In the genomic region with DNA sequence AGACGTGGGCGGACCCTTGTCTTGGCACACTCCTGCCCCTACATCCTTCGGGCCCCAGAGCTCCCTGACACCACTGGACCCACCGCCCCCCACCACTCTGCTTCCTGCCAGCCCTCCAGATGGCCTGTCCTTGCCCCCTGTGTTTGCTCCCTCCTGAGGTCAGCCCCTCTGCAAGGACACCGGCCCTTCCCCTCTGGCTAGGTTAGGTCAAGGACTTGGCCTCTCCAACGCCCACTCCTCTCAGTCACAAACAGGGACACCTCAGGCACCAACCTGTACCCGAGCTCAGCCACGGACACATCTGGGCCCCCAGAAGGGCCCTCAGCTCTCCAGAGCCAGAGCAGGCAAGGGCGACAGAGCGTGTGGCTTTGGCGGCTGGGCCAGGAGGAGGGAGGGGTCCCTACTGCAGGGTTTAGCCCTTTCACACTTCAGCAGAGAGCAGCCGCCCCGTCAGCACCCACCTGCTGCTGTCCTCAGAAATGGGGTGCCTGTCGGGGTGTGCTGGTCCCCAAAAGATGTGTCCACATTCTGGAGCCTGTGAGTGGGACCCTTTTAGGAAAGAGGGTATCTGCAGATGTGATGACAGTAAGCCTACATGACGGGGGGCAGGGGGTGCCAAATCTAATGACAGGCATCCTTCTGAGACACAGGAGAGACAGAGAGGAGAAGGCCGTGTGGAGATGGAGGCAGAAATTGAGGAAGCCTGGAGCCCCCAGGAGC, we compare ENCODE assay signal across 1 cellular context.
TF ChIP-seq lines count a peak whose summit lies in the region.

No MANE protein-coding gene starts in this region.

TF ChIP-seq in HepG2, 621 proteins besides CTCF, POLR2A, EP300 and RAD21 (continued from another document and continues in another):
- TF ChIP-seq, protein P1, sequence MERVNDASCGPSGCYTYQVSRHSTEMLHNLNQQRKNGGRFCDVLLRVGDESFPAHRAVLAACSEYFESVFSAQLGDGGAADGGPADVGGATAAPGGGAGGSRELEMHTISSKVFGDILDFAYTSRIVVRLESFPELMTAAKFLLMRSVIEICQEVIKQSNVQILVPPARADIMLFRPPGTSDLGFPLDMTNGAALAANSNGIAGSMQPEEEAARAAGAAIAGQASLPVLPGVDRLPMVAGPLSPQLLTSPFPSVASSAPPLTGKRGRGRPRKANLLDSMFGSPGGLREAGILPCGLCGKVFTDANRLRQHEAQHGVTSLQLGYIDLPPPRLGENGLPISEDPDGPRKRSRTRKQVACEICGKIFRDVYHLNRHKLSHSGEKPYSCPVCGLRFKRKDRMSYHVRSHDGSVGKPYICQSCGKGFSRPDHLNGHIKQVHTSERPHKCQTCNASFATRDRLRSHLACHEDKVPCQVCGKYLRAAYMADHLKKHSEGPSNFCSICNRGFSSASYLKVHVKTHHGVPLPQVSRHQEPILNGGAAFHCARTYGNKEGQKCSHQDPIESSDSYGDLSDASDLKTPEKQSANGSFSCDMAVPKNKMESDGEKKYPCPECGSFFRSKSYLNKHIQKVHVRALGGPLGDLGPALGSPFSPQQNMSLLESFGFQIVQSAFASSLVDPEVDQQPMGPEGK (CRISPR knock-in tag; IDR thresholded peaks at IDR 0.05) = peak; percentile 67
- TF ChIP-seq MYC (CRISPR knock-in tag; IDR thresholded peaks at IDR 0.05; ENCODE audit: borderline replicate concordance) = peak; percentile 46; the same call in 1 of the 2 replicates
- TF ChIP-seq ZNF670 (CRISPR knock-in tag; IDR thresholded peaks at IDR 0.05; ENCODE audit: borderline replicate concordance) = 0 out of 2 replicates have a peak, but pooled peaks have one; percentile 29
- peak; percentile 35; the same call in 1 of the 2 replicates for TF ChIP-seq PAF1 (CRISPR knock-in tag; IDR thresholded peaks at IDR 0.05)
- TF ChIP-seq, protein P2, sequence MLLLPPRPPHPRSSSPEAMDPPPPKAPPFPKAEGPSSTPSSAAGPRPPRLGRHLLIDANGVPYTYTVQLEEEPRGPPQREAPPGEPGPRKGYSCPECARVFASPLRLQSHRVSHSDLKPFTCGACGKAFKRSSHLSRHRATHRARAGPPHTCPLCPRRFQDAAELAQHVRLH (CRISPR knock-in tag; IDR thresholded peaks at IDR 0.05; ENCODE audit: borderline replicate concordance, low read depth) = peak; percentile 49; the same call in 1 of the 2 replicates
- TF ChIP-seq, protein P3, sequence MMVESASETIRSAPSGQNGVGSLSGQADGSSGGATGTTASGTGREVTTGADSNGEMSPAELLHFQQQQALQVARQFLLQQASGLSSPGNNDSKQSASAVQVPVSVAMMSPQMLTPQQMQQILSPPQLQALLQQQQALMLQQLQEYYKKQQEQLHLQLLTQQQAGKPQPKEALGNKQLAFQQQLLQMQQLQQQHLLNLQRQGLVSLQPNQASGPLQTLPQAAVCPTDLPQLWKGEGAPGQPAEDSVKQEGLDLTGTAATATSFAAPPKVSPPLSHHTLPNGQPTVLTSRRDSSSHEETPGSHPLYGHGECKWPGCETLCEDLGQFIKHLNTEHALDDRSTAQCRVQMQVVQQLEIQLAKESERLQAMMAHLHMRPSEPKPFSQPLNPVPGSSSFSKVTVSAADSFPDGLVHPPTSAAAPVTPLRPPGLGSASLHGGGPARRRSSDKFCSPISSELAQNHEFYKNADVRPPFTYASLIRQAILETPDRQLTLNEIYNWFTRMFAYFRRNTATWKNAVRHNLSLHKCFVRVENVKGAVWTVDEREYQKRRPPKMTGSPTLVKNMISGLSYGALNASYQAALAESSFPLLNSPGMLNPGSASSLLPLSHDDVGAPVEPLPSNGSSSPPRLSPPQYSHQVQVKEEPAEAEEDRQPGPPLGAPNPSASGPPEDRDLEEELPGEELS (CRISPR knock-in tag; IDR thresholded peaks at IDR 0.05) = peak; percentile 76
- TF ChIP-seq, protein P4, sequence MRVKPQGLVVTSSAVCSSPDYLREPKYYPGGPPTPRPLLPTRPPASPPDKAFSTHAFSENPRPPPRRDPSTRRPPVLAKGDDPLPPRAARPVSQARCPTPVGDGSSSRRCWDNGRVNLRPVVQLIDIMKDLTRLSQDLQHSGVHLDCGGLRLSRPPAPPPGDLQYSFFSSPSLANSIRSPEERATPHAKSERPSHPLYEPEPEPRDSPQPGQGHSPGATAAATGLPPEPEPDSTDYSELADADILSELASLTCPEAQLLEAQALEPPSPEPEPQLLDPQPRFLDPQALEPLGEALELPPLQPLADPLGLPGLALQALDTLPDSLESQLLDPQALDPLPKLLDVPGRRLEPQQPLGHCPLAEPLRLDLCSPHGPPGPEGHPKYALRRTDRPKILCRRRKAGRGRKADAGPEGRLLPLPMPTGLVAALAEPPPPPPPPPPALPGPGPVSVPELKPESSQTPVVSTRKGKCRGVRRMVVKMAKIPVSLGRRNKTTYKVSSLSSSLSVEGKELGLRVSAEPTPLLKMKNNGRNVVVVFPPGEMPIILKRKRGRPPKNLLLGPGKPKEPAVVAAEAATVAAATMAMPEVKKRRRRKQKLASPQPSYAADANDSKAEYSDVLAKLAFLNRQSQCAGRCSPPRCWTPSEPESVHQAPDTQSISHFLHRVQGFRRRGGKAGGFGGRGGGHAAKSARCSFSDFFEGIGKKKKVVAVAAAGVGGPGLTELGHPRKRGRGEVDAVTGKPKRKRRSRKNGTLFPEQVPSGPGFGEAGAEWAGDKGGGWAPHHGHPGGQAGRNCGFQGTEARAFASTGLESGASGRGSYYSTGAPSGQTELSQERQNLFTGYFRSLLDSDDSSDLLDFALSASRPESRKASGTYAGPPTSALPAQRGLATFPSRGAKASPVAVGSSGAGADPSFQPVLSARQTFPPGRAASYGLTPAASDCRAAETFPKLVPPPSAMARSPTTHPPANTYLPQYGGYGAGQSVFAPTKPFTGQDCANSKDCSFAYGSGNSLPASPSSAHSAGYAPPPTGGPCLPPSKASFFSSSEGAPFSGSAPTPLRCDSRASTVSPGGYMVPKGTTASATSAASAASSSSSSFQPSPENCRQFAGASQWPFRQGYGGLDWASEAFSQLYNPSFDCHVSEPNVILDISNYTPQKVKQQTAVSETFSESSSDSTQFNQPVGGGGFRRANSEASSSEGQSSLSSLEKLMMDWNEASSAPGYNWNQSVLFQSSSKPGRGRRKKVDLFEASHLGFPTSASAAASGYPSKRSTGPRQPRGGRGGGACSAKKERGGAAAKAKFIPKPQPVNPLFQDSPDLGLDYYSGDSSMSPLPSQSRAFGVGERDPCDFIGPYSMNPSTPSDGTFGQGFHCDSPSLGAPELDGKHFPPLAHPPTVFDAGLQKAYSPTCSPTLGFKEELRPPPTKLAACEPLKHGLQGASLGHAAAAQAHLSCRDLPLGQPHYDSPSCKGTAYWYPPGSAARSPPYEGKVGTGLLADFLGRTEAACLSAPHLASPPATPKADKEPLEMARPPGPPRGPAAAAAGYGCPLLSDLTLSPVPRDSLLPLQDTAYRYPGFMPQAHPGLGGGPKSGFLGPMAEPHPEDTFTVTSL (CRISPR knock-in tag; IDR thresholded peaks at IDR 0.05; ENCODE audit: borderline replicate concordance) = peak; percentile 63; the same call in 1 of the 2 replicates
- TF ChIP-seq ZNF337 (CRISPR knock-in tag; IDR thresholded peaks at IDR 0.05; ENCODE audit: borderline replicate concordance, low read depth) = no peak
- peak; percentile 22; the same call in 1 of the 2 replicates for TF ChIP-seq POGZ (CRISPR knock-in tag; IDR thresholded peaks at IDR 0.05)
- TF ChIP-seq, protein P5, sequence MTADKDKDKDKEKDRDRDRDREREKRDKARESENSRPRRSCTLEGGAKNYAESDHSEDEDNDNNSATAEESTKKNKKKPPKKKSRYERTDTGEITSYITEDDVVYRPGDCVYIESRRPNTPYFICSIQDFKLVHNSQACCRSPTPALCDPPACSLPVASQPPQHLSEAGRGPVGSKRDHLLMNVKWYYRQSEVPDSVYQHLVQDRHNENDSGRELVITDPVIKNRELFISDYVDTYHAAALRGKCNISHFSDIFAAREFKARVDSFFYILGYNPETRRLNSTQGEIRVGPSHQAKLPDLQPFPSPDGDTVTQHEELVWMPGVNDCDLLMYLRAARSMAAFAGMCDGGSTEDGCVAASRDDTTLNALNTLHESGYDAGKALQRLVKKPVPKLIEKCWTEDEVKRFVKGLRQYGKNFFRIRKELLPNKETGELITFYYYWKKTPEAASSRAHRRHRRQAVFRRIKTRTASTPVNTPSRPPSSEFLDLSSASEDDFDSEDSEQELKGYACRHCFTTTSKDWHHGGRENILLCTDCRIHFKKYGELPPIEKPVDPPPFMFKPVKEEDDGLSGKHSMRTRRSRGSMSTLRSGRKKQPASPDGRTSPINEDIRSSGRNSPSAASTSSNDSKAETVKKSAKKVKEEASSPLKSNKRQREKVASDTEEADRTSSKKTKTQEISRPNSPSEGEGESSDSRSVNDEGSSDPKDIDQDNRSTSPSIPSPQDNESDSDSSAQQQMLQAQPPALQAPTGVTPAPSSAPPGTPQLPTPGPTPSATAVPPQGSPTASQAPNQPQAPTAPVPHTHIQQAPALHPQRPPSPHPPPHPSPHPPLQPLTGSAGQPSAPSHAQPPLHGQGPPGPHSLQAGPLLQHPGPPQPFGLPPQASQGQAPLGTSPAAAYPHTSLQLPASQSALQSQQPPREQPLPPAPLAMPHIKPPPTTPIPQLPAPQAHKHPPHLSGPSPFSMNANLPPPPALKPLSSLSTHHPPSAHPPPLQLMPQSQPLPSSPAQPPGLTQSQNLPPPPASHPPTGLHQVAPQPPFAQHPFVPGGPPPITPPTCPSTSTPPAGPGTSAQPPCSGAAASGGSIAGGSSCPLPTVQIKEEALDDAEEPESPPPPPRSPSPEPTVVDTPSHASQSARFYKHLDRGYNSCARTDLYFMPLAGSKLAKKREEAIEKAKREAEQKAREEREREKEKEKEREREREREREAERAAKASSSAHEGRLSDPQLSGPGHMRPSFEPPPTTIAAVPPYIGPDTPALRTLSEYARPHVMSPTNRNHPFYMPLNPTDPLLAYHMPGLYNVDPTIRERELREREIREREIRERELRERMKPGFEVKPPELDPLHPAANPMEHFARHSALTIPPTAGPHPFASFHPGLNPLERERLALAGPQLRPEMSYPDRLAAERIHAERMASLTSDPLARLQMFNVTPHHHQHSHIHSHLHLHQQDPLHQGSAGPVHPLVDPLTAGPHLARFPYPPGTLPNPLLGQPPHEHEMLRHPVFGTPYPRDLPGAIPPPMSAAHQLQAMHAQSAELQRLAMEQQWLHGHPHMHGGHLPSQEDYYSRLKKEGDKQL (CRISPR knock-in tag; IDR thresholded peaks at IDR 0.05; ENCODE audit: low read depth) = peak; percentile 35; the same call in 1 of the 2 replicates
- TF ChIP-seq SP140L (CRISPR knock-in tag; IDR thresholded peaks at IDR 0.05; ENCODE audit: borderline replicate concordance) = no peak
- TF ChIP-seq ZSCAN29 (CRISPR knock-in tag; conservative IDR thresholded peaks at IDR 0.05) = no peak
- peak; percentile 93 for TF ChIP-seq RXRB (CRISPR knock-in tag; IDR thresholded peaks at IDR 0.05; ENCODE audit: borderline replicate concordance)
- TF ChIP-seq CCDC6 (CRISPR knock-in tag; IDR thresholded peaks at IDR 0.05) = peak; percentile 63
- no peak for TF ChIP-seq KAT7 (CRISPR knock-in tag; IDR thresholded peaks at IDR 0.05; ENCODE audit: borderline replicate concordance)
- TF ChIP-seq, protein P6, sequence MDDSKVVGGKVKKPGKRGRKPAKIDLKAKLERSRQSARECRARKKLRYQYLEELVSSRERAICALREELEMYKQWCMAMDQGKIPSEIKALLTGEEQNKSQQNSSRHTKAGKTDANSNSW (CRISPR knock-in tag; IDR thresholded peaks at IDR 0.05; ENCODE audit: borderline replicate concordance) = no peak
- peak; percentile 88; the same call in 1 of the 2 replicates for TF ChIP-seq ZBTB7B (CRISPR knock-in tag; IDR thresholded peaks at IDR 0.05)
- TF ChIP-seq ZNF878 (CRISPR knock-in tag; IDR thresholded peaks at IDR 0.05) = 0 out of 2 replicates have a peak, but pooled peaks have one; percentile 67
- TF ChIP-seq, protein P7, sequence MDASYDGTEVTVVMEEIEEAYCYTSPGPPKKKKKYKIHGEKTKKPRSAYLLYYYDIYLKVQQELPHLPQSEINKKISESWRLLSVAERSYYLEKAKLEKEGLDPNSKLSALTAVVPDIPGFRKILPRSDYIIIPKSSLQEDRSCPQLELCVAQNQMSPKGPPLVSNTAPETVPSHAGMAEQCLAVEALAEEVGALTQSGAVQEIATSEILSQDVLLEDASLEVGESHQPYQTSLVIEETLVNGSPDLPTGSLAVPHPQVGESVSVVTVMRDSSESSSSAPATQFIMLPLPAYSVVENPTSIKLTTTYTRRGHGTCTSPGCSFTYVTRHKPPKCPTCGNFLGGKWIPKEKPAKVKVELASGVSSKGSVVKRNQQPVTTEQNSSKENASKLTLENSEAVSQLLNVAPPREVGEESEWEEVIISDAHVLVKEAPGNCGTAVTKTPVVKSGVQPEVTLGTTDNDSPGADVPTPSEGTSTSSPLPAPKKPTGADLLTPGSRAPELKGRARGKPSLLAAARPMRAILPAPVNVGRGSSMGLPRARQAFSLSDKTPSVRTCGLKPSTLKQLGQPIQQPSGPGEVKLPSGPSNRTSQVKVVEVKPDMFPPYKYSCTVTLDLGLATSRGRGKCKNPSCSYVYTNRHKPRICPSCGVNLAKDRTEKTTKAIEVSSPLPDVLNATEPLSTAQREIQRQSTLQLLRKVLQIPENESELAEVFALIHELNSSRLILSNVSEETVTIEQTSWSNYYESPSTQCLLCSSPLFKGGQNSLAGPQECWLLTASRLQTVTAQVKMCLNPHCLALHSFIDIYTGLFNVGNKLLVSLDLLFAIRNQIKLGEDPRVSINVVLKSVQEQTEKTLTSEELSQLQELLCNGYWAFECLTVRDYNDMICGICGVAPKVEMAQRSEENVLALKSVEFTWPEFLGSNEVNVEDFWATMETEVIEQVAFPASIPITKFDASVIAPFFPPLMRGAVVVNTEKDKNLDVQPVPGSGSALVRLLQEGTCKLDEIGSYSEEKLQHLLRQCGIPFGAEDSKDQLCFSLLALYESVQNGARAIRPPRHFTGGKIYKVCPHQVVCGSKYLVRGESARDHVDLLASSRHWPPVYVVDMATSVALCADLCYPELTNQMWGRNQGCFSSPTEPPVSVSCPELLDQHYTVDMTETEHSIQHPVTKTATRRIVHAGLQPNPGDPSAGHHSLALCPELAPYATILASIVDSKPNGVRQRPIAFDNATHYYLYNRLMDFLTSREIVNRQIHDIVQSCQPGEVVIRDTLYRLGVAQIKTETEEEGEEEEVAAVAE (CRISPR knock-in tag; IDR thresholded peaks at IDR 0.05; ENCODE audit: borderline replicate concordance) = no peak
- TF ChIP-seq BRD4 (CRISPR knock-in tag; IDR thresholded peaks at IDR 0.05) = no peak
- TF ChIP-seq, protein P8, sequence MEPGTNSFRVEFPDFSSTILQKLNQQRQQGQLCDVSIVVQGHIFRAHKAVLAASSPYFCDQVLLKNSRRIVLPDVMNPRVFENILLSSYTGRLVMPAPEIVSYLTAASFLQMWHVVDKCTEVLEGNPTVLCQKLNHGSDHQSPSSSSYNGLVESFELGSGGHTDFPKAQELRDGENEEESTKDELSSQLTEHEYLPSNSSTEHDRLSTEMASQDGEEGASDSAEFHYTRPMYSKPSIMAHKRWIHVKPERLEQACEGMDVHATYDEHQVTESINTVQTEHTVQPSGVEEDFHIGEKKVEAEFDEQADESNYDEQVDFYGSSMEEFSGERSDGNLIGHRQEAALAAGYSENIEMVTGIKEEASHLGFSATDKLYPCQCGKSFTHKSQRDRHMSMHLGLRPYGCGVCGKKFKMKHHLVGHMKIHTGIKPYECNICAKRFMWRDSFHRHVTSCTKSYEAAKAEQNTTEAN (CRISPR knock-in tag; conservative IDR thresholded peaks at IDR 0.05) = no peak
- TF ChIP-seq, protein P9, sequence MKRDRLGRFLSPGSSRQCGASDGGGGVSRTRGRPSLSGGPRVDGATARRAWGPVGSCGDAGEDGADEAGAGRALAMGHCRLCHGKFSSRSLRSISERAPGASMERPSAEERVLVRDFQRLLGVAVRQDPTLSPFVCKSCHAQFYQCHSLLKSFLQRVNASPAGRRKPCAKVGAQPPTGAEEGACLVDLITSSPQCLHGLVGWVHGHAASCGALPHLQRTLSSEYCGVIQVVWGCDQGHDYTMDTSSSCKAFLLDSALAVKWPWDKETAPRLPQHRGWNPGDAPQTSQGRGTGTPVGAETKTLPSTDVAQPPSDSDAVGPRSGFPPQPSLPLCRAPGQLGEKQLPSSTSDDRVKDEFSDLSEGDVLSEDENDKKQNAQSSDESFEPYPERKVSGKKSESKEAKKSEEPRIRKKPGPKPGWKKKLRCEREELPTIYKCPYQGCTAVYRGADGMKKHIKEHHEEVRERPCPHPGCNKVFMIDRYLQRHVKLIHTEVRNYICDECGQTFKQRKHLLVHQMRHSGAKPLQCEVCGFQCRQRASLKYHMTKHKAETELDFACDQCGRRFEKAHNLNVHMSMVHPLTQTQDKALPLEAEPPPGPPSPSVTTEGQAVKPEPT (CRISPR knock-in tag; IDR thresholded peaks at IDR 0.05; ENCODE audit: low read depth) = no peak
- TF ChIP-seq JARID2 (CRISPR knock-in tag; IDR thresholded peaks at IDR 0.05; ENCODE audit: insufficient replicate concordance) = no peak
